Comparison of ENCODE assay signal across 2 cellular contexts in genomic region chr11:74403607-74404006, GRCh38.
TF ChIP-seq lines count a peak whose summit lies in the region.

No MANE protein-coding gene starts in this region.

TF ChIP-seq in SK-N-SH, 30 proteins besides CTCF, POLR2A, EP300 and RAD21 (continued from another document):
- TF ChIP-seq MXI1 (IDR thresholded peaks at IDR 0.05; ENCODE audit: low read depth, low read length), result peak; percentile 41; the same call in 1 of the 2 replicates

TF ChIP-seq in SK-N-SH treated with all-trans-retinoic acid at 6 μM for 48 hours, 23 proteins besides CTCF, POLR2A, EP300 and RAD21 (continued from another document):
- TF ChIP-seq POU6F1 (CRISPR knock-in tag; IDR thresholded peaks at IDR 0.05; ENCODE audit: borderline replicate concordance, low read depth), result no peak
- no peak for TF ChIP-seq BACH2 (CRISPR knock-in tag; IDR thresholded peaks at IDR 0.05; ENCODE audit: borderline replicate concordance)
- no peak for TF ChIP-seq RARB (CRISPR knock-in tag; IDR thresholded peaks at IDR 0.05)
- TF ChIP-seq ZNF8 (CRISPR knock-in tag; IDR thresholded peaks at IDR 0.05), result no peak
- no peak for TF ChIP-seq ESRRG (CRISPR knock-in tag; IDR thresholded peaks at IDR 0.05)
- TF ChIP-seq ZFP3 (CRISPR knock-in tag; IDR thresholded peaks at IDR 0.05), result no peak
- no peak for TF ChIP-seq PATZ1 (CRISPR knock-in tag; IDR thresholded peaks at IDR 0.05; ENCODE audit: borderline replicate concordance)
- TF ChIP-seq TCF4 (CRISPR knock-in tag; IDR thresholded peaks at IDR 0.05; ENCODE audit: borderline replicate concordance), result no peak
- TF ChIP-seq ZC3H10 (CRISPR knock-in tag; IDR thresholded peaks at IDR 0.05), result no peak
- TF ChIP-seq GLIS3 (CRISPR knock-in tag; IDR thresholded peaks at IDR 0.05), result no peak
